1 cellular context compared by ENCODE assay signal in genomic region chr19:19417618-19418270, GRCh38.
TF ChIP-seq lines count a peak whose summit lies in the region.

No MANE protein-coding gene starts in this region.

TF ChIP-seq in GM23338, 12 proteins besides CTCF, POLR2A, EP300 and RAD21 (continued from another document):
- TF ChIP-seq REST (IDR thresholded peaks at IDR 0.05; ENCODE audit: unreplicated experiment) (no peak), EZH2 (IDR thresholded peaks at IDR 0.05; ENCODE audit: low read depth, unreplicated experiment) (no peak), CREB1 (CRISPR knock-in tag; IDR thresholded peaks at IDR 0.05; ENCODE audit: low read depth) (no peak), ZNF114 (CRISPR knock-in tag; IDR thresholded peaks at IDR 0.05) (no peak)
